In the genomic region with DNA sequence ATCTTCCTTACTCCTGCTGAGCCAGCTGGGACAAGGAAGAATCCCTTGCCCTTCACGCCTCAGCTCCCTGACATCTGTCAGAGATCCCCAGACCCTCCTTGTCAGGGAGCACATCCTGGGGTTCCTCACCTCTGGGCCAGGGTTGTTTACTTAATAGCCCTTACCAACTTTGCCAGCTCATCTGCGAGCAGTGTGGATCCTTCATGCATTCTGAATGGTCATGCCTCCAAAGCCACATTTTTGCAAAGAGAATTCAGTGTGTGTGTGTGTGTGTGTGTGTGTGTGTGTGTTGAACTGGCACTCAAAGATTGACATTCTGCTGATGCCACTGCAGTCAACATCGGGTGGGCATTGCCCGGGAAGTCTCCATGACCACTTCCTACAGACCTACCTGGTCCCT, we compare ENCODE assay signal across 34 cellular contexts.
"Had no signal": no experiment of that assay in that cellular context is flagged by ENCODE, and none has a peak within 500 bp of the region (broad histone marks: within the 10 kb centered on the region; RNA-seq: fewer than 3 reads in every experiment).

No MANE protein-coding gene starts in this region.

- H3K27ac ChIP-seq: adrenal gland, body of pancreas, colonic mucosa, esophagus muscularis mucosa, foreskin keratinocyte, gastrocnemius medialis, WERI-Rb-1 had no signal

- H3K4me3 Mint-ChIP-seq: activated B cell treated with CpG ODN at 0.5 μM for 24 hours; activated CD8-positive, alpha-beta T cell treated with anti-CD3 and anti-CD28 coated beads for 36 hours; activated naive CD4-positive, alpha-beta T cell treated with anti-CD3 and anti-CD28 coated beads, Interleukin-2, amount 50 U/mL, for 24 hours; activated naive CD8-positive, alpha-beta T cell treated with anti-CD3 and anti-CD28 coated beads for 36 hours; activated naive CD8-positive, alpha-beta T cell treated with anti-CD3 and anti-CD28 coated beads, Interleukin-2, amount 50 U/mL, for 24 hours; activated T-cell treated with anti-CD3 and anti-CD28 coated beads, Interleukin-2, amount 50 U/mL, for 24 hours; activated T-cell treated with anti-CD3 and anti-CD28 coated beads, Interleukin-2, amount 50 U/mL, for 72 hours; T-helper 17 cell; T-helper 2 cell treated with Interferon-gamma antibody and Interleukin-4, amounts not matched to agents 5 μg/mL and 100 μg/mL, for 36 hours had no signal

- DNase-seq: activated B cell treated with CpG ODN at 0.5 μM for 24 hours; activated CD4-positive, alpha-beta T cell treated with anti-CD3 and anti-CD28 coated beads for 48 hours; activated CD4-positive, alpha-beta T cell treated with anti-CD3 and anti-CD28 coated beads, Interleukin-2, amount 50 U/mL, for 1 hour; activated CD4-positive, alpha-beta T cell treated with anti-CD3 and anti-CD28 coated beads, Interleukin-2, amount 50 U/mL, for 48 hours; activated CD8-positive, alpha-beta memory T cell treated with anti-CD3 and anti-CD28 coated beads for 24 hours; activated CD8-positive, alpha-beta memory T cell treated with anti-CD3 and anti-CD28 coated beads, Interleukin-2, amount 50 U/mL, for 48 hours; activated CD8-positive, alpha-beta T cell treated with anti-CD3 and anti-CD28 coated beads for 36 hours; activated effector memory CD4-positive, alpha-beta T cell treated with Interleukin-2 at 50 U/mL for 16 hours; activated gamma-delta T cell treated with Interleukin-2 at 50 U/mL for 16 hours; activated naive CD4-positive, alpha-beta T cell treated with Interleukin-2 at 50 U/mL for 16 hours; activated naive CD8-positive, alpha-beta T cell treated with anti-CD3 and anti-CD28 coated beads for 36 hours; activated naive CD8-positive, alpha-beta T cell treated with anti-CD3 and anti-CD28 coated beads, Interleukin-2, amount 50 U/mL, for 24 hours; activated T-cell treated with anti-CD3 and anti-CD28 coated beads for 4 hours; activated T-cell treated with anti-CD3 and anti-CD28 coated beads, Interleukin-2, amount 50 U/mL, for 24 hours; activated T-cell treated with anti-CD3 and anti-CD28 coated beads, Interleukin-2, amount 50 U/mL, for 72 hours; adrenal gland; amygdala; aorta; body of pancreas; central memory CD4-positive, alpha-beta T cell; cerebellar nuclear complex; colonic mucosa; effector memory CD4-positive, alpha-beta T cell; erythroblast; foreskin keratinocyte; gastrocnemius medialis; T-helper 1 cell; T-helper 17 cell; T1000; WERI-Rb-1 had no signal

- H3K9me3 ChIP-seq: body of pancreas, colonic mucosa, gastrocnemius medialis had no signal

- H3K4me1 Mint-ChIP-seq: activated B cell treated with CpG ODN at 0.5 μM for 24 hours; activated naive CD4-positive, alpha-beta T cell treated with anti-CD3 and anti-CD28 coated beads, Interleukin-2, amount 50 U/mL, for 24 hours; activated naive CD8-positive, alpha-beta T cell treated with anti-CD3 and anti-CD28 coated beads, Interleukin-2, amount 50 U/mL, for 24 hours; T-helper 17 cell had no signal

- H3K27me3 ChIP-seq: body of pancreas had no signal

- ATAC-seq: activated CD4-positive, CD25-positive, alpha-beta regulatory T cell treated with anti-CD3 and anti-CD28 coated beads, Interleukin-2, amount 50 U/mL, for 24 hours; activated CD8-positive, alpha-beta T cell treated with anti-CD3 and anti-CD28 coated beads for 36 hours; activated naive CD8-positive, alpha-beta T cell treated with anti-CD3 and anti-CD28 coated beads, Interleukin-2, amount 50 U/mL, for 24 hours; activated T-cell treated with anti-CD3 and anti-CD28 coated beads, Interleukin-2, amount 50 U/mL, for 72 hours; body of pancreas; foreskin keratinocyte; gastrocnemius medialis; T-helper 17 cell had no signal

- H3K36me3 Mint-ChIP-seq: activated naive CD8-positive, alpha-beta T cell treated with anti-CD3 and anti-CD28 coated beads for 36 hours had no signal

- H3K4me3 ChIP-seq: adrenal gland, body of pancreas, colonic mucosa, esophagus muscularis mucosa, gastrocnemius medialis had no signal

- H3K9me3 Mint-ChIP-seq: activated naive CD8-positive, alpha-beta T cell treated with anti-CD3 and anti-CD28 coated beads, Interleukin-2, amount 50 U/mL, for 24 hours; T-helper 2 cell treated with Interferon-gamma antibody and Interleukin-4, amounts not matched to agents 5 μg/mL and 100 μg/mL, for 36 hours had no signal

- H3K27ac Mint-ChIP-seq: activated B cell treated with CpG ODN at 0.5 μM for 24 hours; activated CD8-positive, alpha-beta T cell treated with anti-CD3 and anti-CD28 coated beads for 36 hours; activated naive CD4-positive, alpha-beta T cell treated with anti-CD3 and anti-CD28 coated beads, Interleukin-2, amount 50 U/mL, for 24 hours; activated naive CD8-positive, alpha-beta T cell treated with anti-CD3 and anti-CD28 coated beads for 36 hours; activated naive CD8-positive, alpha-beta T cell treated with anti-CD3 and anti-CD28 coated beads, Interleukin-2, amount 50 U/mL, for 24 hours; activated T-cell treated with anti-CD3 and anti-CD28 coated beads, Interleukin-2, amount 50 U/mL, for 24 hours; activated T-cell treated with anti-CD3 and anti-CD28 coated beads, Interleukin-2, amount 50 U/mL, for 72 hours; T-helper 17 cell; T-helper 2 cell treated with Interferon-gamma antibody and Interleukin-4, amounts not matched to agents 5 μg/mL and 100 μg/mL, for 36 hours had no signal

- H3K36me3 ChIP-seq: adrenal gland, colonic mucosa, esophagus muscularis mucosa, gastrocnemius medialis, WERI-Rb-1 had no signal

- H3K4me1 ChIP-seq: adrenal gland, body of pancreas, colonic mucosa, foreskin keratinocyte, gastrocnemius medialis had no signal
